Comparison of ENCODE assay signal across 40 cellular contexts in genomic region chr4:25676221-25676620, GRCh38. TPM values are rescaled to one million over a fixed set of nuclear protein-coding genes. Genes with fewer than 3 reads are reported as not detected.
"Had no signal": no experiment of that assay in that cellular context is flagged by ENCODE, and none has a peak within 500 bp of the region (broad histone marks: within the 10 kb centered on the region; RNA-seq: fewer than 3 reads in every experiment).

No MANE protein-coding gene starts in this region.

- ATAC-seq: activated CD4-positive, alpha-beta T cell treated with anti-CD3 and anti-CD28 coated beads for 36 hours; activated CD4-positive, CD25-positive, alpha-beta regulatory T cell treated with anti-CD3 and anti-CD28 coated beads, Interleukin-2, amount 50 U/mL, for 24 hours; activated CD8-positive, alpha-beta T cell treated with anti-CD3 and anti-CD28 coated beads for 36 hours; activated naive CD8-positive, alpha-beta T cell treated with anti-CD3 and anti-CD28 coated beads, Interleukin-2, amount 50 U/mL, for 24 hours; activated T-cell treated with anti-CD3 and anti-CD28 coated beads, Interleukin-2, amount 50 U/mL, for 4 hours; activated T-cell treated with anti-CD3 and anti-CD28 coated beads, Interleukin-2, amount 50 U/mL, for 72 hours; activated T-helper 17 cell treated with anti-CD3 and anti-CD28 coated beads, Interleukin-2, amount 50 U/mL, for 72 hours; body of pancreas had no signal

- H3K27me3 Mint-ChIP-seq: activated CD4-positive, alpha-beta memory T cell treated with anti-CD3 and anti-CD28 coated beads for 36 hours; activated CD4-positive, alpha-beta T cell treated with anti-CD3 and anti-CD28 coated beads for 36 hours; activated CD8-positive, alpha-beta T cell treated with anti-CD3 and anti-CD28 coated beads for 36 hours; activated naive CD4-positive, alpha-beta T cell treated with anti-CD3 and anti-CD28 coated beads, Interleukin-2, amount 10 ng/mL, durations not matched to agents 7 days and 5 days; activated naive CD4-positive, alpha-beta T cell treated with anti-CD3 and anti-CD28 coated beads, Interleukin-2, amount 50 U/mL, for 24 hours; activated naive CD8-positive, alpha-beta T cell; activated naive CD8-positive, alpha-beta T cell treated with anti-CD3 and anti-CD28 coated beads, Interleukin-2, amount 50 U/mL, for 24 hours; activated T-helper 17 cell treated with anti-CD3 and anti-CD28 coated beads, Interleukin-2, amount 50 U/mL, for 72 hours had no signal

- H3K4me3 Mint-ChIP-seq: activated CD4-positive, alpha-beta memory T cell treated with anti-CD3 and anti-CD28 coated beads for 36 hours; activated CD4-positive, alpha-beta T cell treated with anti-CD3 and anti-CD28 coated beads for 36 hours; activated CD8-positive, alpha-beta T cell treated with anti-CD3 and anti-CD28 coated beads for 36 hours; activated naive CD4-positive, alpha-beta T cell treated with anti-CD3 and anti-CD28 coated beads, Interleukin-2, amount 10 ng/mL, durations not matched to agents 7 days and 5 days; activated naive CD4-positive, alpha-beta T cell treated with anti-CD3 and anti-CD28 coated beads, Interleukin-2, amount 50 U/mL, for 24 hours; activated naive CD8-positive, alpha-beta T cell; activated naive CD8-positive, alpha-beta T cell treated with anti-CD3 and anti-CD28 coated beads, Interleukin-2, amount 10 ng/mL, durations not matched to agents 7 days and 5 days; activated naive CD8-positive, alpha-beta T cell treated with anti-CD3 and anti-CD28 coated beads, Interleukin-2, amount 50 U/mL, for 24 hours; activated T-cell treated with anti-CD3 and anti-CD28 coated beads, Interleukin-2, amount 50 U/mL, for 4 hours; activated T-cell treated with anti-CD3 and anti-CD28 coated beads, Interleukin-2, amount 50 U/mL, for 72 hours; activated T-helper 1 cell treated with anti-CD3 and anti-CD28 coated beads, Interleukin-12 subunit alpha, Interleukin-12 subunit beta, Interleukin-2, Interleukin-4 antibody, amounts not matched to agents 30 ng/mL and 10 ng/mL and 1 ng/mL, durations not matched to agents 14 hours and 24 hours and 36 hours; activated T-helper 17 cell treated with anti-CD3 and anti-CD28 coated beads, Interleukin-2, amount 50 U/mL, for 72 hours; T-helper 1 cell treated with Interleukin-12 subunit alpha and Interleukin-12 subunit beta and Interleukin-4 antibody, amounts not matched to agents 30 μg/mL and 1 μg/mL, for 36 hours; T-helper 2 cell treated with Interferon-gamma antibody and Interleukin-4, amounts not matched to agents 5 μg/mL and 100 μg/mL, for 36 hours had no signal

- H3K36me3 Mint-ChIP-seq: activated CD4-positive, alpha-beta memory T cell treated with anti-CD3 and anti-CD28 coated beads for 36 hours; activated naive CD4-positive, alpha-beta T cell treated with anti-CD3 and anti-CD28 coated beads, Interleukin-2, amount 10 ng/mL, durations not matched to agents 7 days and 5 days; activated naive CD4-positive, alpha-beta T cell treated with anti-CD3 and anti-CD28 coated beads, Interleukin-2, amount 50 U/mL, for 24 hours; activated naive CD8-positive, alpha-beta T cell; activated naive CD8-positive, alpha-beta T cell treated with anti-CD3 and anti-CD28 coated beads, Interleukin-2, amount 10 ng/mL, durations not matched to agents 7 days and 5 days had no signal

- H3K9me3 Mint-ChIP-seq: activated CD4-positive, alpha-beta memory T cell treated with anti-CD3 and anti-CD28 coated beads for 36 hours; activated CD8-positive, alpha-beta T cell treated with anti-CD3 and anti-CD28 coated beads for 36 hours; activated naive CD4-positive, alpha-beta T cell treated with anti-CD3 and anti-CD28 coated beads, Interleukin-2, amount 10 ng/mL, durations not matched to agents 7 days and 5 days; activated naive CD4-positive, alpha-beta T cell treated with anti-CD3 and anti-CD28 coated beads, Interleukin-2, amount 50 U/mL, for 24 hours; activated naive CD8-positive, alpha-beta T cell treated with anti-CD3 and anti-CD28 coated beads, Interleukin-2, amount 10 ng/mL, durations not matched to agents 7 days and 5 days; activated naive CD8-positive, alpha-beta T cell treated with anti-CD3 and anti-CD28 coated beads, Interleukin-2, amount 50 U/mL, for 24 hours; activated T-cell treated with anti-CD3 and anti-CD28 coated beads, Interleukin-2, amount 50 U/mL, for 4 hours; activated T-helper 1 cell treated with anti-CD3 and anti-CD28 coated beads, Interleukin-12 subunit alpha, Interleukin-12 subunit beta, Interleukin-2, Interleukin-4 antibody, amounts not matched to agents 30 ng/mL and 10 ng/mL and 1 ng/mL, durations not matched to agents 14 hours and 24 hours and 36 hours; T-helper 1 cell treated with Interleukin-12 subunit alpha and Interleukin-12 subunit beta and Interleukin-4 antibody, amounts not matched to agents 30 μg/mL and 1 μg/mL, for 36 hours; T-helper 2 cell treated with Interferon-gamma antibody and Interleukin-4, amounts not matched to agents 5 μg/mL and 100 μg/mL, for 36 hours had no signal

- H3K27me3 ChIP-seq: ascending aorta, body of pancreas, brain microvascular endothelial cell, breast epithelium had no signal

- H3K4me1 Mint-ChIP-seq: activated CD4-positive, alpha-beta T cell treated with anti-CD3 and anti-CD28 coated beads for 36 hours; activated naive CD4-positive, alpha-beta T cell treated with anti-CD3 and anti-CD28 coated beads, Interleukin-2, amount 10 ng/mL, durations not matched to agents 7 days and 5 days; activated naive CD4-positive, alpha-beta T cell treated with anti-CD3 and anti-CD28 coated beads, Interleukin-2, amount 50 U/mL, for 24 hours; activated naive CD8-positive, alpha-beta T cell treated with anti-CD3 and anti-CD28 coated beads, Interleukin-2, amount 10 ng/mL, durations not matched to agents 7 days and 5 days; activated naive CD8-positive, alpha-beta T cell treated with anti-CD3 and anti-CD28 coated beads, Interleukin-2, amount 50 U/mL, for 24 hours; activated T-helper 17 cell treated with anti-CD3 and anti-CD28 coated beads, Interleukin-2, amount 50 U/mL, for 72 hours had no signal

- FAIRE-seq: TTC549 had no signal

- H3K9me3 ChIP-seq: ascending aorta, body of pancreas, breast epithelium had no signal

- H3K4me3 ChIP-seq: ascending aorta, body of pancreas, breast epithelium had no signal

- H3K27ac Mint-ChIP-seq: activated CD4-positive, alpha-beta memory T cell treated with anti-CD3 and anti-CD28 coated beads for 36 hours; activated CD4-positive, alpha-beta T cell treated with anti-CD3 and anti-CD28 coated beads for 36 hours; activated CD8-positive, alpha-beta T cell treated with anti-CD3 and anti-CD28 coated beads for 36 hours; activated naive CD4-positive, alpha-beta T cell treated with anti-CD3 and anti-CD28 coated beads, Interleukin-2, amount 10 ng/mL, durations not matched to agents 7 days and 5 days; activated naive CD4-positive, alpha-beta T cell treated with anti-CD3 and anti-CD28 coated beads, Interleukin-2, amount 50 U/mL, for 24 hours; activated naive CD8-positive, alpha-beta T cell; activated naive CD8-positive, alpha-beta T cell treated with anti-CD3 and anti-CD28 coated beads, Interleukin-2, amount 10 ng/mL, durations not matched to agents 7 days and 5 days; activated naive CD8-positive, alpha-beta T cell treated with anti-CD3 and anti-CD28 coated beads, Interleukin-2, amount 50 U/mL, for 24 hours; activated T-cell treated with anti-CD3 and anti-CD28 coated beads, Interleukin-2, amount 50 U/mL, for 72 hours; activated T-helper 1 cell treated with anti-CD3 and anti-CD28 coated beads, Interleukin-12 subunit alpha, Interleukin-12 subunit beta, Interleukin-2, Interleukin-4 antibody, amounts not matched to agents 30 ng/mL and 10 ng/mL and 1 ng/mL, durations not matched to agents 14 hours and 24 hours and 36 hours; activated T-helper 17 cell treated with anti-CD3 and anti-CD28 coated beads, Interleukin-2, amount 50 U/mL, for 72 hours; T-helper 1 cell treated with Interleukin-12 subunit alpha and Interleukin-12 subunit beta and Interleukin-4 antibody, amounts not matched to agents 30 μg/mL and 1 μg/mL, for 36 hours; T-helper 2 cell treated with Interferon-gamma antibody and Interleukin-4, amounts not matched to agents 5 μg/mL and 100 μg/mL, for 36 hours had no signal

- H3K36me3 ChIP-seq: ascending aorta, brain microvascular endothelial cell, breast epithelium had no signal

- DNase-seq: activated CD4-positive, alpha-beta memory T cell treated with anti-CD3 and anti-CD28 coated beads for 36 hours; activated CD4-positive, alpha-beta T cell treated with anti-CD3 and anti-CD28 coated beads for 1 hour; activated CD4-positive, alpha-beta T cell treated with anti-CD3 and anti-CD28 coated beads for 36 hours; activated CD4-positive, alpha-beta T cell treated with anti-CD3 and anti-CD28 coated beads for 48 hours; activated CD4-positive, alpha-beta T cell treated with anti-CD3 and anti-CD28 coated beads, Interleukin-2, amount 50 U/mL, for 1 hour; activated CD4-positive, alpha-beta T cell treated with anti-CD3 and anti-CD28 coated beads, Interleukin-2, amount 50 U/mL, for 4 hours; activated CD4-positive, CD25-positive, alpha-beta regulatory T cell; activated CD8-positive, alpha-beta memory T cell treated with anti-CD3 and anti-CD28 coated beads, Interleukin-2, amount 50 U/mL, for 4 hours; activated CD8-positive, alpha-beta T cell treated with anti-CD3 and anti-CD28 coated beads for 36 hours; activated effector memory CD4-positive, alpha-beta T cell treated with anti-CD3 and anti-CD28 coated beads, Interleukin-2, amount 50 U/mL, for 16 hours; activated gamma-delta T cell treated with Interleukin-2 at 50 U/mL for 16 hours; activated naive CD4-positive, alpha-beta T cell treated with anti-CD3 and anti-CD28 coated beads, Interleukin-2, amount 10 ng/mL, durations not matched to agents 7 days and 5 days; activated naive CD4-positive, alpha-beta T cell treated with Interleukin-2 at 50 U/mL for 16 hours; activated naive CD8-positive, alpha-beta T cell treated with anti-CD3 and anti-CD28 coated beads, Interleukin-2, amount 10 ng/mL, durations not matched to agents 7 days and 5 days; activated naive CD8-positive, alpha-beta T cell treated with anti-CD3 and anti-CD28 coated beads, Interleukin-2, amount 50 U/mL, for 24 hours; activated T-cell treated with anti-CD3 and anti-CD28 coated beads for 4 hours; activated T-cell treated with anti-CD3 and anti-CD28 coated beads, Interleukin-2, amount 50 U/mL, for 1 hour; activated T-cell treated with anti-CD3 and anti-CD28 coated beads, Interleukin-2, amount 50 U/mL, for 4 hours; activated T-cell treated with anti-CD3 and anti-CD28 coated beads, Interleukin-2, amount 50 U/mL, for 72 hours; amygdala; anterior cingulate cortex; body of pancreas; brain microvascular endothelial cell; central memory CD4-positive, alpha-beta T cell; SW 1271; T-helper 1 cell; T-helper 2 cell; T-helper 9 cell had no signal

- H3K4me1 ChIP-seq: ascending aorta, body of pancreas, breast epithelium had no signal

- H3K27ac ChIP-seq: ascending aorta, body of pancreas, brain microvascular endothelial cell, breast epithelium, VCaP had no signal

RNA-seq across cellular contexts. Expression of gene SLC34A2, which starts 20.6 kb away (rescaled TPM):
- total RNA-seq: activated CD4-positive, alpha-beta memory T cell treated with anti-CD3 and anti-CD28 coated beads for 36 hours; activated CD4-positive, alpha-beta T cell treated with anti-CD3 and anti-CD28 coated beads for 36 hours; activated CD8-positive, alpha-beta memory T cell treated with anti-CD3 and anti-CD28 coated beads for 36 hours; activated CD8-positive, alpha-beta T cell treated with anti-CD3 and anti-CD28 coated beads for 36 hours; activated naive CD8-positive, alpha-beta T cell treated with anti-CD3 and anti-CD28 coated beads, Interleukin-2, amount 10 ng/mL, durations not matched to agents 7 days and 5 days; activated T-cell treated with anti-CD3 and anti-CD28 coated beads, Interleukin-2, amount 50 U/mL, for 72 hours; activated T-helper 1 cell treated with anti-CD3 and anti-CD28 coated beads, Interleukin-12 subunit alpha, Interleukin-12 subunit beta, Interleukin-2, Interleukin-4 antibody, amounts not matched to agents 30 ng/mL and 10 ng/mL and 1 ng/mL, durations not matched to agents 14 hours and 24 hours and 36 hours; activated T-helper 17 cell treated with anti-CD3 and anti-CD28 coated beads, Interleukin-2, amount 50 U/mL, for 72 hours; ascending aorta had no signal
